5 cellular contexts compared by ENCODE assay signal in the genomic region with DNA sequence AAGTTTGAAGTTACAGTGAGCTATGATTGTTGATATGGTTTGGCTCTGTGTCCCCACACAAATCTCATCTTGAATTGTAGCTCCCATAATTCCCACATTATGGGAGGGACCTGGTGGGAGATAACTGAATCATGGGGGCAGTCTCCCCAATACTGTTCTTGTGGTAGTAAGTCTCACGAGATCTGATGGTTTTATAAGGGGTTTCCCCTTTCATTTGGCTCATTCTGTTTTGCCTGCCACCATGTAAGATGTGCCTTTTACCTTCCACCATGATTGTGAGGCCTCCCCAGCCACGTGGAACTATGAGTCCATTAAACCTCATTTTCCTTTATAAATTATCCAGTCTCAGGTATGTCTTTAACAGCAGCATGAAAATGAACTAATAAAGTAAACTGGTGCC. TPM values are rescaled to one million over a fixed set of nuclear protein-coding genes. Genes with fewer than 3 reads are reported as not detected.
DNase-seq lines count a peak whose midpoint lies in the region; ATAC-seq, FAIRE-seq and TF ChIP-seq lines count a peak whose summit lies in the region.
"Not testable (repeated sequence)": the region's sequence is repeated elsewhere in the genome, so short reads cannot be mapped to it uniquely, and the experiment has no call there.

No MANE protein-coding gene starts in this region.

- H4K20me1 ChIP-seq in astrocyte (ENCODE audit: insufficient read depth, low read length); HepG2 (ENCODE audit: insufficient read depth, low read length): not testable (repeated sequence)

- H3K4me3 Mint-ChIP-seq in WTC11; astrocyte (ENCODE audit: unreplicated experiment); endodermal cell: not testable (repeated sequence)

- not testable (repeated sequence) for H3K4me2 ChIP-seq in astrocyte (ENCODE audit: low read length); HepG2 (ENCODE audit: low read depth, low read length)

- H3K36me3 ChIP-seq in astrocyte (ENCODE audit: insufficient read depth, low read length) (peaks cover 22% of the 10 kb centered on the region), endodermal cell (ENCODE audit: control insufficient read depth, insufficient read depth, low read length) (peaks cover 86% of the 10 kb centered on the region), HepG2 (replicated peaks in 1 of 2; ENCODE audit: control insufficient read depth in 1 of 2, insufficient read depth in 2 of 2, low read length in 2 of 2) (peaks cover 18 to 52% of the 10 kb centered on the region in 2 experiments)

- TF ChIP-seq RAD21 in HepG2 (CRISPR knock-in tag; IDR thresholded peaks at IDR 0.05): not testable (repeated sequence)

- H3K4me1 Mint-ChIP-seq in WTC11; astrocyte (ENCODE audit: low read depth, unreplicated experiment); endodermal cell: not testable (repeated sequence)

- WGBS in endodermal cell (ENCODE audit: insufficient coverage in 1 of 2, insufficient read length in 1 of 2), 2 experiments: 97 to 100% methylated on average over 2 of the region's 2 CpGs
- 94% methylated on average over 2 of the region's 2 CpGs for WGBS in HepG2 (ENCODE audit: low lambda C conversion rate)

- not testable (repeated sequence) for FAIRE-seq in astrocyte (lab: Jason Lieb, UNC); HepG2 (lab: Jason Lieb, UNC)
- peak; percentile 35 for FAIRE-seq in urothelium cell line (lab: Jason Lieb, UNC)

- not testable (repeated sequence) for TF ChIP-seq CTCF in WTC11 (IDR thresholded peaks at IDR 0.05); astrocyte (IDR thresholded peaks at IDR 0.05; ENCODE audit: insufficient read depth, low read depth, low read length); endodermal cell (conservative IDR thresholded peaks at IDR 0.05); HepG2 (CRISPR knock-in tag; IDR thresholded peaks at IDR 0.05)

- TF ChIP-seq POLR2A in HepG2 (IDR thresholded peaks at IDR 0.05; ENCODE audit: insufficient read depth in 1 of 2, low read depth in 2 of 2, low read length in 2 of 2): not testable (repeated sequence)

- intact Hi-C loops in HepG2 (cut with micrococcal nuclease; ENCODE audit: unreplicated experiment): not testable (repeated sequence)

- peaks cover 78% of the 10 kb centered on the region for H3K9me3 Mint-ChIP-seq in WTC11
- H3K9me3 Mint-ChIP-seq in astrocyte (ENCODE audit: unreplicated experiment): peaks cover 35% of the 10 kb centered on the region
- peaks cover 96% of the 10 kb centered on the region for H3K9me3 Mint-ChIP-seq in endodermal cell

- not testable (repeated sequence) for H2AFZ ChIP-seq in astrocyte (ENCODE audit: low read depth, low read length); HepG2 (ENCODE audit: low read length)

- ATAC-seq in WTC11, HepG2: not testable (repeated sequence)

- not testable (repeated sequence) for H3K27ac ChIP-seq in astrocyte (ENCODE audit: low read depth, low read length); endodermal cell (ENCODE audit: low read depth, low read length); HepG2 (ENCODE audit: extremely low read length, insufficient read depth, low read length)

- in situ Hi-C loops in HepG2 (cut with HindIII; ENCODE audit: extremely low pct_ligation_motif_present, low pct_unique_long_range_greater_than_20kb): not testable (repeated sequence)

- H3K4me1 ChIP-seq in astrocyte (ENCODE audit: insufficient read depth, low read length); endodermal cell (ENCODE audit: control insufficient read depth, insufficient read depth, low read length); HepG2 (ENCODE audit: insufficient read depth, low read length): not testable (repeated sequence)

- H3K27me3 ChIP-seq in astrocyte (ENCODE audit: insufficient read depth, low read length); endodermal cell (ENCODE audit: control insufficient read depth, insufficient read depth, low read length, poor library complexity, severe bottlenecking); HepG2 (ENCODE audit: control insufficient read depth in 1 of 2, insufficient read depth in 2 of 2, low read length in 2 of 2): not testable (repeated sequence)

- POLR2A ChIA-PET in WTC11 (lab: Charles Lee): not testable (repeated sequence)
- POLR2A ChIA-PET in HepG2 (lab: Yijun Ruan, JAX): interaction anchor here (1.4 kb wide), 1 partner anchor 109 kb away, joined by 3 read pairs; a partner anchor contains a TSS

- H3K27me3 Mint-ChIP-seq in WTC11 (ENCODE audit: low read depth): peaks cover 31% of the 10 kb centered on the region
- not testable (repeated sequence) for H3K27me3 Mint-ChIP-seq in astrocyte (ENCODE audit: low read depth, unreplicated experiment); endodermal cell (ENCODE audit: insufficient read depth)

- TF ChIP-seq EP300 in HepG2 (IDR thresholded peaks at IDR 0.05; ENCODE audit: low read depth in 2 of 2, low read length in 2 of 2); HepG2 (CRISPR knock-in tag; IDR thresholded peaks at IDR 0.05; ENCODE audit: borderline replicate concordance): not testable (repeated sequence)

- CTCF ChIA-PET in WTC11 (lab: Charles Lee); HepG2 (lab: Yijun Ruan, JAX; ENCODE audit: low intra/inter-chr PET ratio, low total read pairs): not testable (repeated sequence)

- not testable (repeated sequence) for H3K9me3 ChIP-seq in astrocyte (ENCODE audit: insufficient read depth, low read depth, low read length)
- H3K9me3 ChIP-seq in endodermal cell (ENCODE audit: control insufficient read depth, low read length) (peaks cover 99% of the 10 kb centered on the region), HepG2 (ENCODE audit: low read length) (peaks cover 23% of the 10 kb centered on the region)

- H3K36me3 Mint-ChIP-seq in WTC11 (peaks cover 96% of the 10 kb centered on the region), astrocyte (ENCODE audit: low read depth, unreplicated experiment) (peaks cover 70% of the 10 kb centered on the region), endodermal cell (ENCODE audit: low read depth) (peaks cover 93% of the 10 kb centered on the region)

- not testable (repeated sequence) for H3K79me2 ChIP-seq in astrocyte (ENCODE audit: insufficient read depth, low read length); HepG2 (ENCODE audit: insufficient read depth, low read length)

- H3K4me3 ChIP-seq in astrocyte (ENCODE audit: insufficient read depth, low read depth, low read length); HepG2 (replicated peaks in 1 of 3; ENCODE audit: insufficient read depth in 1 of 3, low read depth in 2 of 3, low read length in 3 of 3): not testable (repeated sequence)
- H3K4me3 ChIP-seq in endodermal cell (ENCODE audit: low read length): peak overlapping the region; percentile 55

- DNase-seq in WTC11 (ENCODE audit: low spot score); astrocyte (ENCODE audit: low read depth); endodermal cell; HepG2 (ENCODE audit: low spot score); urothelium cell line (ENCODE audit: low spot score): not testable (repeated sequence)

- H3K9ac ChIP-seq in astrocyte (ENCODE audit: low read length); endodermal cell (ENCODE audit: extremely low read depth, low read length, poor library complexity, severe bottlenecking); HepG2 (ENCODE audit: insufficient read depth, low read depth, low read length): not testable (repeated sequence)

- H3K27ac Mint-ChIP-seq in WTC11, endodermal cell: not testable (repeated sequence)
- H3K27ac Mint-ChIP-seq in astrocyte (ENCODE audit: unreplicated experiment): peak overlapping the region; percentile 69

- not testable (repeated sequence) for BruUV-seq in HepG2 (replicated peaks; lab: Mats Ljungman, UMichigan)

TF ChIP-seq in WTC11, 78 proteins besides CTCF, POLR2A, EP300 and RAD21:
- 0 out of 2 replicates have a peak, but pooled peaks have one; percentile 69 for TF ChIP-seq ZNF416 (CRISPR knock-in tag; IDR thresholded peaks at IDR 0.05)

TF ChIP-seq in HepG2, 621 proteins besides CTCF, POLR2A, EP300 and RAD21:
- TF ChIP-seq ZNF430 (CRISPR knock-in tag; IDR thresholded peaks at IDR 0.05): peak; percentile 89
TF ChIP-seq in HepG2: peak in this region for 1; not testable (repeated sequence) for 620.

RNA-seq across cellular contexts. Expression of a gene that starts 35.4 kb away (rescaled TPM):
- total RNA-seq in WTC11 (2021) (15.3 to 17.1 TPM (median 16.8 TPM) in 3 replicates), astrocyte (50.5 and 53.3 TPM in 2 replicates), endodermal cell (10 to 100 TPM; 25.3 to 28.1 TPM), HepG2 (2016; rRNA removed; fragmentation: Illumina TruSeq; extraction: Trizol) (45.8 and 68.8 TPM in 2 replicates)
- 25.0 TPM for polyA plus RNA-seq in endodermal cell (2013, experiment 1 of 2)
- 28.0 TPM for polyA plus RNA-seq in endodermal cell (2013, experiment 2 of 2)
- total RNA-seq in HepG2 (2016; cell fraction: cytosol; rRNA removed; fragmentation: Illumina TruSeq; extraction: Trizol; ENCODE audit: low read depth): 5.2 and 7.9 TPM in 2 replicates
- 49.0 and 68.2 TPM in 2 replicates for total RNA-seq in HepG2 (2016; cell fraction: insoluble cytoplasmic fraction; rRNA removed; fragmentation: Illumina TruSeq; extraction: Trizol)
- 9.3 and 10.9 TPM in 2 replicates for total RNA-seq in HepG2 (2016; cell fraction: membrane; rRNA removed; fragmentation: Illumina TruSeq; extraction: Trizol)
- 23.2 and 23.8 TPM in 2 replicates for total RNA-seq in HepG2 (2016; cell fraction: nucleus; rRNA removed; fragmentation: Illumina TruSeq; extraction: Trizol)
- 15.9 and 17.5 TPM in 2 replicates for polyA plus RNA-seq in HepG2 (2011; rRNA removed)
- polyA plus RNA-seq in HepG2 (2011; cell fraction: cytosol; rRNA removed): 5.6 and 9.8 TPM in 2 replicates
- polyA plus RNA-seq in HepG2 (2011; cell fraction: nucleus; rRNA removed): 7.9 and 10.8 TPM in 2 replicates
- polyA plus RNA-seq in HepG2 (2012): 19.1 and 29.9 TPM in 2 replicates
- 0.89 and 1.1 TPM in 2 replicates for polyA plus RNA-seq in HepG2 (2016; cell fraction: cytosol; fragmentation: Illumina TruSeq; extraction: Trizol; ENCODE audit: low read depth)
- polyA plus RNA-seq in HepG2 (2016; cell fraction: insoluble cytoplasmic fraction; fragmentation: Illumina TruSeq; extraction: Trizol; ENCODE audit: low read depth): 30.1 and 36.8 TPM in 2 replicates
- 2.9 and 3.3 TPM in 2 replicates for polyA plus RNA-seq in HepG2 (2016; cell fraction: membrane; fragmentation: Illumina TruSeq; extraction: Trizol; ENCODE audit: low read depth)
- polyA plus RNA-seq in HepG2 (2016; cell fraction: nucleus; fragmentation: Illumina TruSeq; extraction: Trizol; ENCODE audit: insufficient read depth, low read depth): 22.3 and 23.3 TPM in 2 replicates
- 18.9 and 33.5 TPM in 2 replicates for polyA minus RNA-seq in HepG2 (2011; rRNA and poly(A)+ RNA removed; ENCODE audit: low replicate concordance)
- polyA minus RNA-seq in HepG2 (2011; cell fraction: cytosol; rRNA and poly(A)+ RNA removed): 26.9 and 27.8 TPM in 2 replicates
- polyA minus RNA-seq in HepG2 (2011; cell fraction: nucleus; rRNA and poly(A)+ RNA removed): 31.4 and 41.6 TPM in 2 replicates
